Comparison of ENCODE assay signal across 20 cellular contexts in genomic region chr3:167361356-167361755, GRCh38.
"Had no signal": no experiment of that assay in that cellular context is flagged by ENCODE, and none has a peak within 500 bp of the region (broad histone marks: within the 10 kb centered on the region; RNA-seq: fewer than 3 reads in every experiment).

No MANE protein-coding gene starts in this region.

- DNase-seq: activated B cell treated with CpG ODN at 0.5 μM for 24 hours; activated CD4-positive, alpha-beta T cell treated with anti-CD3 and anti-CD28 coated beads for 1 hour; activated CD4-positive, alpha-beta T cell treated with anti-CD3 and anti-CD28 coated beads, Interleukin-2, amount 10 ng/mL, durations not matched to agents 24 days and 14 days; activated CD4-positive, alpha-beta T cell treated with anti-CD3 and anti-CD28 coated beads, Interleukin-2, amount 50 U/mL, for 48 hours; activated CD8-positive, alpha-beta memory T cell treated with anti-CD3 and anti-CD28 coated beads, Interleukin-2, amount 10 ng/mL, durations not matched to agents 7 days and 5 days; activated effector memory CD4-positive, alpha-beta T cell treated with Interleukin-2 at 50 U/mL for 16 hours; activated naive CD4-positive, alpha-beta T cell; activated T-cell treated with anti-CD3 and anti-CD28 coated beads, Interleukin-2, amount 50 U/mL, for 24 hours; aorta; NCI-H146; NCI-H187 treated with DMSO at 0.1 percent for 48 hours; NCI-H2081 treated with DMSO at 0.1 percent for 48 hours; NCI-H446; NCI-H524; NCI-H82; NK-92 treated with Interleukin-12 subunit alpha and Interleukin-12 subunit beta, amount 100 ng/mL, for 24 hours; OCI-M1; SHP77; T-helper 17 cell; T1000 had no signal
